Comparison of ENCODE assay signal across 8 cellular contexts in the genomic region with DNA sequence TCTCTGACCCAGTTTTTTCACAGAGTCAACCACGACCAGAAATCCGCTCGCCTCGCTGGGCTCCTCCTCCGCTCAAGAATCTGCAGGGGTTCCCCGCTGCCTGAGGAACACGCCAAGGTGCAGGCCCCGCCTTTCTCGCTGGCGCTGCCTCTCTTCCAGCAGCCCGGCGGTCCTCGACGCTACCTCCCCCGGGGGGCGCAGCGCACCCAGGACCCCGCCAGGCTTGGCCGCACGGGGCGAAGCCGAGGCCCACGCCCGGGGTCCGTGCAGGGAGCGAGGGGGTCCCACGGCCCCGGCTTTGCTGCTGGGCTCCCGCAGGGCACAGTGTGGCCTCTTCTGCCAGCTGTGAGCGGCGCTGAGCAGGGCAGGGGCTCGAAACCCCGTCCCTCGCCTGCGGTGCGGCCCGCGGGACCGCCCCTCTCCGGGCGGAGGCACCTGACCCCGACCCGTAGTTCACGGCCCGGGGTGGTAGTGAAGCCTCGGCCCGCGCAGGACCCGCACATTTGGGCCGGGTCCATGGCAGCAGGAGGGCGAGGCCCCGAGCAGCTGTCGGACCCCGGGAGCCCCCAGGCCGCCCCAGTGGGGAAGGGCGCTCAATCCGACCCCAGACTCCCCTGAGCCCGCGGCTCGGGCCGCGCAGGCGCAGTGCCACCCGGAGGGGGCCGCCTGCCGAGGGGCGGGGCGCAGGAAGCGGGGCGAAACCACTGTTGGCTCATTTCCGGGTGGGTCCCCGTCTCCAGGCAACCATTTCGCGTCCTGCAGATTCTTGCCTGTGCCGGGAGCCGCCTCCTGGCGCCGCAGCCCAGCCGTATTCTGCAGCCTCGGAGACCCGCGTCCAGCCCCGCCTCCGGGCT. TPM values are rescaled to one million over a fixed set of nuclear protein-coding genes. Genes with fewer than 3 reads are reported as not detected.
A peak's percentile ranks its signal among the peaks of the same experiment; 100 is the strongest.
DNase-seq lines count a peak whose midpoint lies in the region; ATAC-seq and TF ChIP-seq lines count a peak whose summit lies in the region.

No MANE protein-coding gene starts in this region.

- intact Hi-C loops in activated B cell treated with CpG ODN at 0.5 μM for 24 hours (cut with micrococcal nuclease), result loop anchor here (1.0 to 10.0 kb wide), 9 partner anchors 56 to 1262 kb away; a partner anchor contains a TSS

- peaks cover 6% of the 10 kb centered on the region for H3K9me3 Mint-ChIP-seq in activated B cell treated with CpG ODN at 0.5 μM for 24 hours

- peak overlapping the region; percentile 80 for H3K4me3 Mint-ChIP-seq in activated B cell treated with CpG ODN at 0.5 μM for 24 hours

- CTCF ChIA-PET in activated B cell treated with CpG ODN at 0.5 μM for 24 hours (lab: Charles Lee), result interaction anchor here (0.7 to 0.8 kb wide), 2 partner anchors 57 to 776 kb away, joined by 3 to 4 read pairs; no protein-coding TSS in a partner anchor

- ATAC-seq in GM18909 (IDR thresholded peaks at IDR 0.05; ENCODE audit: poor library complexity, unreplicated experiment) (peak; percentile 84), HG03159 (IDR thresholded peaks at IDR 0.05; ENCODE audit: unreplicated experiment) (peak; percentile 89), activated B cell treated with CpG ODN at 0.5 μM for 24 hours (ENCODE audit: low read depth) (peak; percentile 79)

- POLR2A ChIA-PET in activated B cell treated with CpG ODN at 0.5 μM for 24 hours (lab: Charles Lee), result interaction anchor here (0.6 to 1.8 kb wide), 7 partner anchors 57 to 251 kb away, joined by 3 to 14 read pairs (median 5); a partner anchor contains a TSS

- DNase-seq in AG08395 (ENCODE audit: low spot score) (peak; percentile 100), NCI-H2227 treated with DMSO at 0.1 percent for 48 hours (lab: John Stamatoyannopoulos, UW) (peak; percentile 93), activated B cell treated with CpG ODN at 0.5 μM for 24 hours (peak; percentile 92), caudate nucleus (lab: John Stamatoyannopoulos, UW) (peak in 58 of 61 donors; percentile 33 to 92 (median 78)), islet precursor cell (peak; percentile 96)
- DNase-seq in stimulated activated CD4-positive, alpha-beta T cell treated with anti-CD3 and anti-CD28 coated beads, Interleukin-12 subunit alpha, Interleukin-12 subunit beta, amount 100 ng/mL, for 24 hours (ENCODE audit: low read depth in 2 of 2), result peak; percentile 84 to 91

- peaks cover 3% of the 10 kb centered on the region for H3K27me3 Mint-ChIP-seq in activated B cell treated with CpG ODN at 0.5 μM for 24 hours

- peaks cover 11% of the 10 kb centered on the region for H3K4me1 Mint-ChIP-seq in activated B cell treated with CpG ODN at 0.5 μM for 24 hours

- TF ChIP-seq CTCF in activated B cell treated with CpG ODN at 0.5 μM for 24 hours (IDR thresholded peaks at IDR 0.05), result no peak

- H3K36me3 Mint-ChIP-seq in activated B cell treated with CpG ODN at 0.5 μM for 24 hours (ENCODE audit: low read depth), result peaks cover 2% of the 10 kb centered on the region

- peak overlapping the region; percentile 78 for H3K27ac ChIP-seq in caudate nucleus (ENCODE audit: low read depth, low read length)

- peak overlapping the region; percentile 73 for H3K27ac Mint-ChIP-seq in activated B cell treated with CpG ODN at 0.5 μM for 24 hours

RNA-seq across cellular contexts. Expression of a gene that starts 10.0 kb away (rescaled TPM):
- total RNA-seq in activated B cell treated with CpG ODN at 0.5 μM for 24 hours, result not detected in 2 replicates

RNA-seq across cellular contexts. Expression of a gene that starts 56.2 kb away (rescaled TPM):
- total RNA-seq in activated B cell treated with CpG ODN at 0.5 μM for 24 hours, result 12.6 and 13.5 TPM in 2 replicates

Comparison
In these comparisons a context has a peak if more than half of its experiments do, and no peak if none do; other contexts are left out.
1. Peak in every context shown above with its lines: DNase-seq, ATAC-seq and H3K27ac ChIP-seq.